22 cellular contexts compared by ENCODE assay signal in the genomic region with DNA sequence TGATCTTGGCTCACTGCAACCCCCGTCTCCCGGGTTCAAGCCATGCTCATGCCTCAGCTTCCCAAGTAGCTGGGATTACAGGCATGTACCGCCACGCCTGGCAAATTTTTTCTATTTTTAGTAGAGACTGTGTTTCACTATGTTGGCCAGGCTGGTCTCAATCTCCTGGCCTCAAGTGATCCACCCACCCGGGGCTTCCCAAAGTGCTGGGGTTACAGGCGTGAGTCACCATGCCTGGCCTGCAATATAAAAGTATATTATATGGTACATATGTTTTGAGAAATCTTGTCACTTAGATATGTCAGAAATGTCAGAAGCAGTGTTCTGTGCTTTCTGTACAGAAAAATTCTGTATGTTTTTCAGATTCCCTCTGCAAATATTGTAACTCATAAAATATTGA.
"Had no signal": no experiment of that assay in that cellular context is flagged by ENCODE, and none has a peak within 500 bp of the region (broad histone marks: within the 10 kb centered on the region; RNA-seq: fewer than 3 reads in every experiment).

No MANE protein-coding gene starts in this region.

- H3K9ac ChIP-seq: neural progenitor cell, parathyroid adenoma had no signal

- H3K27ac ChIP-seq: esophagus muscularis mucosa, heart right ventricle, left lung, neural progenitor cell, parathyroid adenoma, right atrium auricular region, spleen, testis, tibial artery had no signal

- H3K36me3 ChIP-seq: esophagus muscularis mucosa, heart right ventricle, left lung, neural progenitor cell, right atrium auricular region, spleen, tibial artery had no signal

- H3K79me2 ChIP-seq: parathyroid adenoma had no signal

- H3K27me3 ChIP-seq: esophagus muscularis mucosa, heart right ventricle, left lung, neural progenitor cell, right atrium auricular region, spleen, testis, tibial artery had no signal

- H3K9me3 ChIP-seq: esophagus muscularis mucosa, heart right ventricle, left lung, mucosa of descending colon, right atrium auricular region, spleen, testis, tibial artery had no signal

- ATAC-seq: heart right ventricle; left cardiac atrium; left lung; mucosa of descending colon; naive thymus-derived CD4-positive, alpha-beta T cell; sciatic nerve; stimulated activated memory B cell treated with anti-CD40 and anti-IgM and Interleukin-4, amounts not matched to agents 10 μg/mL and 1 μg/mL and 100 μg/mL, for 72 hours; stimulated activated naive CD8-positive, alpha-beta T cell treated with anti-CD3 and anti-CD28 coated beads, Interleukin-15, Interleukin-2, amounts not matched to agents 100 U/mL and 50 U/mL, for 24 hours had no signal

- H2AFZ ChIP-seq: neural progenitor cell, parathyroid adenoma had no signal

- H3K4me1 ChIP-seq: esophagus muscularis mucosa, heart right ventricle, left lung, neural progenitor cell, parathyroid adenoma, right atrium auricular region, spleen, testis, tibial artery had no signal

- DNase-seq: effector CD8-positive, alpha-beta T cell; foreskin melanocyte; glutamatergic neuron; heart right ventricle; hippocampal formation; left cardiac atrium; left lung; mesenchymal stem cell; mucosa of descending colon; naive thymus-derived CD4-positive, alpha-beta T cell; spleen; stimulated activated CD4-positive, alpha-beta T cell treated with anti-CD3 and anti-CD28 coated beads, Interleukin-4, amount 100 ng/mL, for 4 hours; stimulated activated naive CD8-positive, alpha-beta T cell treated with anti-CD3 and anti-CD28 coated beads, Interleukin-15, Interleukin-2, amounts not matched to agents 100 U/mL and 50 U/mL, for 24 hours; substantia nigra; testis; tibial artery had no signal

- H3K4me3 ChIP-seq: esophagus muscularis mucosa, heart right ventricle, left lung, mucosa of descending colon, neural progenitor cell, right atrium auricular region, spleen, testis, tibial artery had no signal

- H3K4me2 ChIP-seq: neural progenitor cell had no signal
